Comparison of ENCODE assay signal across 20 cellular contexts in the genomic region with DNA sequence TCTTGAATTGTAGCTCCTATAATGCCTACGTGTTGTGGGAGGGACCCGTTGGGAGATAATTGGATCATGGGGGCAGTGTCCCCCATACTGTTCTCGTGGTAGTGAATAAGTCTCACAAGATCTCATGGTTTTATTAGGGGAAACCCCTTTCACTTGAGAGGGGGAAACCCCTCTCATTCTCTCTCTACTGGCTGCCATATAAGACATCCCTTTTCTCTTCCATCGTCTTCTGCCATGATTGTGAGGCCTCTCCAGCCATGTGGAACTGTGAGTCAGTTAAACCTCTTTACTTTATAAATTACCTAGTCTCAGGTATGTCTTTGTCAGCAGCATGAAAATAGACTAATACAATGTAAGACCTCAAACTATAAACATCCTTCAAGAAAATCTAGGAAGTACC. TPM values are rescaled to one million over a fixed set of nuclear protein-coding genes. Genes with fewer than 3 reads are reported as not detected.
DNase-seq lines count a peak whose midpoint lies in the region; ATAC-seq and TF ChIP-seq lines count a peak whose summit lies in the region.
"Had no signal": no experiment of that assay in that cellular context is flagged by ENCODE, and none has a peak within 500 bp of the region (broad histone marks: within the 10 kb centered on the region; RNA-seq: fewer than 3 reads in every experiment).

No MANE protein-coding gene starts in this region.

- H3K9me3 ChIP-seq in CD4-positive, CD25-positive, alpha-beta regulatory T cell (ENCODE audit: control insufficient read depth in 2 of 2, low read length in 2 of 2), result no peaks in the 10 kb centered on the region
- H3K9me3 ChIP-seq in CD8-positive, alpha-beta T cell (ENCODE audit: low read length), result no peaks in the 10 kb centered on the region
- H3K9me3 ChIP-seq in naive thymus-derived CD4-positive, alpha-beta T cell (ENCODE audit: control insufficient read depth in 2 of 3, low read length in 3 of 3), result no peaks in the 10 kb centered on the region
- H3K9me3 ChIP-seq in ascending aorta (no peaks in the 10 kb centered on the region), heart right ventricle (peaks cover 0 to 4% (median 0%) of the 10 kb centered on the region in 11 donors)

- ATAC-seq in CD4-positive, CD25-positive, alpha-beta regulatory T cell (ENCODE audit: low read depth in 2 of 2), result no peak
- no peak for ATAC-seq in CD8-positive, alpha-beta T cell
- ATAC-seq in naive thymus-derived CD4-positive, alpha-beta T cell, result no peak
- ATAC-seq in heart right ventricle, result no peak
- ATAC-seq: HepG2 had no signal

- peak overlapping the region; percentile 37 to 86 (median 74) for H3K27ac Mint-ChIP-seq in CD4-positive, CD25-positive, alpha-beta regulatory T cell
- peak overlapping the region; percentile 81 for H3K27ac Mint-ChIP-seq in CD8-positive, alpha-beta T cell
- peak overlapping the region; percentile 43 for H3K27ac Mint-ChIP-seq in activated naive CD8-positive, alpha-beta T cell treated with anti-CD3 and anti-CD28 coated beads for 36 hours
- H3K27ac Mint-ChIP-seq in naive thymus-derived CD4-positive, alpha-beta T cell, result peak overlapping the region in 8 of 9 donors; percentile 61 to 100 (median 88)

- H3K4me3 Mint-ChIP-seq in CD4-positive, CD25-positive, alpha-beta regulatory T cell, result peak overlapping the region in 2 of 4 donors; percentile 7 to 36
- H3K4me3 Mint-ChIP-seq in CD8-positive, alpha-beta T cell, result no peak overlapping the region
- no peak overlapping the region for H3K4me3 Mint-ChIP-seq in activated naive CD8-positive, alpha-beta T cell treated with anti-CD3 and anti-CD28 coated beads for 36 hours
- H3K4me3 Mint-ChIP-seq in naive thymus-derived CD4-positive, alpha-beta T cell, result peak overlapping the region in 2 of 10 donors; percentile 1 to 8

- DNase-seq in CD4-positive, CD25-positive, alpha-beta regulatory T cell, result no peak
- no peak for DNase-seq in CD8-positive, alpha-beta T cell
- no peak for DNase-seq in activated naive CD8-positive, alpha-beta T cell treated with anti-CD3 and anti-CD28 coated beads for 36 hours
- no peak for DNase-seq in naive thymus-derived CD4-positive, alpha-beta T cell
- DNase-seq in NCI-H146 treated with DMSO at 0.1 percent for 48 hours (lab: John Stamatoyannopoulos, UW; ENCODE audit: unreplicated experiment), result no peak
- DNase-seq in DMS79 treated with DMSO at 0.1 percent for 48 hours (lab: John Stamatoyannopoulos, UW), result no peak
- no peak for DNase-seq in ascending aorta (ENCODE audit: low spot score in 2 of 2)
- no peak for DNase-seq in heart right ventricle
- DNase-seq: Calu3, DMS53, GM23248, KBM-7, NCI-H1105 treated with DMSO at 0.1 percent for 48 hours, NCI-H1694 treated with DMSO at 0.1 percent for 48 hours, NCI-H2107, NCI-H510A, NCI-H774 had no signal

- WGBS in heart right ventricle, 2 donors, result 95 to 98% methylated on average over 4 of the region's 4 CpGs

- no peak for TF ChIP-seq CTCF in CD8-positive, alpha-beta T cell (IDR thresholded peaks at IDR 0.05)
- TF ChIP-seq CTCF in ascending aorta (IDR thresholded peaks at IDR 0.05) (no peak), heart right ventricle (IDR thresholded peaks at IDR 0.05) (no peak)

- no peaks in the 10 kb centered on the region for H3K36me3 ChIP-seq in CD4-positive, CD25-positive, alpha-beta regulatory T cell (ENCODE audit: control insufficient read depth, insufficient read depth, low read length)
- H3K36me3 ChIP-seq in CD8-positive, alpha-beta T cell (ENCODE audit: insufficient read depth, low read length), result no peaks in the 10 kb centered on the region
- no peaks in the 10 kb centered on the region for H3K36me3 ChIP-seq in naive thymus-derived CD4-positive, alpha-beta T cell (ENCODE audit: control insufficient read depth in 2 of 3, insufficient read depth in 3 of 3, low read length in 3 of 3)
- H3K36me3 ChIP-seq in ascending aorta, result no peaks in the 10 kb centered on the region
- H3K36me3 ChIP-seq in heart right ventricle, result no peaks in the 10 kb centered on the region
- H3K36me3 ChIP-seq: HAP-1 had no signal

- POLR2A ChIA-PET in CD8-positive, alpha-beta T cell (lab: Charles Lee), result interaction anchor here (1.5 kb wide), 1 partner anchor 9 kb away, joined by 5 read pairs; no protein-coding TSS in a partner anchor
- POLR2A ChIA-PET in naive thymus-derived CD4-positive, alpha-beta T cell (lab: Charles Lee), result interaction anchor here (1.2 to 8.1 kb wide), 3 partner anchors 10 to 23 kb away, joined by 6 to 77 read pairs (median 9); a partner anchor contains a TSS

- H3K4me1 Mint-ChIP-seq in CD4-positive, CD25-positive, alpha-beta regulatory T cell, result peaks cover 45 to 78% (median 65%) of the 10 kb centered on the region in 4 donors
- H3K4me1 Mint-ChIP-seq in CD8-positive, alpha-beta T cell (ENCODE audit: low read depth), result peaks cover 81% of the 10 kb centered on the region
- peaks cover 72% of the 10 kb centered on the region for H3K4me1 Mint-ChIP-seq in activated naive CD8-positive, alpha-beta T cell treated with anti-CD3 and anti-CD28 coated beads for 36 hours
- H3K4me1 Mint-ChIP-seq in naive thymus-derived CD4-positive, alpha-beta T cell, result peaks cover 49 to 86% (median 81%) of the 10 kb centered on the region in 7 donors

- H3K27me3 Mint-ChIP-seq in CD4-positive, CD25-positive, alpha-beta regulatory T cell, result no peaks in the 10 kb centered on the region
- H3K27me3 Mint-ChIP-seq in CD8-positive, alpha-beta T cell (ENCODE audit: low read depth), result no peaks in the 10 kb centered on the region
- no peaks in the 10 kb centered on the region for H3K27me3 Mint-ChIP-seq in activated naive CD8-positive, alpha-beta T cell treated with anti-CD3 and anti-CD28 coated beads for 36 hours
- no peaks in the 10 kb centered on the region for H3K27me3 Mint-ChIP-seq in naive thymus-derived CD4-positive, alpha-beta T cell

- H3K36me3 Mint-ChIP-seq in CD4-positive, CD25-positive, alpha-beta regulatory T cell, result peaks cover 9% of the 10 kb centered on the region
- H3K36me3 Mint-ChIP-seq in CD8-positive, alpha-beta T cell, result peaks cover 30% of the 10 kb centered on the region
- peaks cover 69% of the 10 kb centered on the region for H3K36me3 Mint-ChIP-seq in activated naive CD8-positive, alpha-beta T cell treated with anti-CD3 and anti-CD28 coated beads for 36 hours
- H3K36me3 Mint-ChIP-seq in naive thymus-derived CD4-positive, alpha-beta T cell, result peaks cover 15 to 49% (median 40%) of the 10 kb centered on the region in 5 donors

- peaks cover 0 to 8% (median 0%) of the 10 kb centered on the region in 7 donors for H3K9me3 Mint-ChIP-seq in CD4-positive, CD25-positive, alpha-beta regulatory T cell
- H3K9me3 Mint-ChIP-seq in CD8-positive, alpha-beta T cell, result no peaks in the 10 kb centered on the region
- H3K9me3 Mint-ChIP-seq in activated naive CD8-positive, alpha-beta T cell treated with anti-CD3 and anti-CD28 coated beads for 36 hours, result peaks cover 19% of the 10 kb centered on the region
- peaks cover 0 to 14% (median 0%) of the 10 kb centered on the region in 11 donors for H3K9me3 Mint-ChIP-seq in naive thymus-derived CD4-positive, alpha-beta T cell

- H3K27ac ChIP-seq in CD4-positive, CD25-positive, alpha-beta regulatory T cell (ENCODE audit: insufficient read depth, low read length, poor library complexity, severe bottlenecking), result no peak overlapping the region
- no peak overlapping the region for H3K27ac ChIP-seq in CD8-positive, alpha-beta T cell (ENCODE audit: low read depth, low read length)
- no peak overlapping the region for H3K27ac ChIP-seq in naive thymus-derived CD4-positive, alpha-beta T cell (ENCODE audit: low read depth, low read length)
- no peak overlapping the region for H3K27ac ChIP-seq in ascending aorta
- no peak overlapping the region for H3K27ac ChIP-seq in heart right ventricle
- H3K27ac ChIP-seq: C4-2B, GM23248 had no signal

- no peak overlapping the region for H3K4me3 ChIP-seq in CD4-positive, CD25-positive, alpha-beta regulatory T cell (ENCODE audit: low read depth, low read length)
- no peak overlapping the region for H3K4me3 ChIP-seq in CD8-positive, alpha-beta T cell (ENCODE audit: low read depth, low read length)
- H3K4me3 ChIP-seq in naive thymus-derived CD4-positive, alpha-beta T cell (ENCODE audit: low read length), result no peak overlapping the region
- no peak overlapping the region for H3K4me3 ChIP-seq in ascending aorta
- H3K4me3 ChIP-seq in heart right ventricle, result no peak overlapping the region
- H3K4me3 ChIP-seq: GM23248, HAP-1 had no signal

- CTCF ChIA-PET in CD8-positive, alpha-beta T cell (lab: Charles Lee), result interaction anchor here (1.0 to 9.3 kb wide), 4 partner anchors 8 to 99 kb away, joined by 3 to 68 read pairs (median 20); a partner anchor contains a TSS
- CTCF ChIA-PET in naive thymus-derived CD4-positive, alpha-beta T cell (lab: Charles Lee), result no interaction called here

- peaks cover 35% of the 10 kb centered on the region for H3K4me1 ChIP-seq in CD4-positive, CD25-positive, alpha-beta regulatory T cell (ENCODE audit: control insufficient read depth, insufficient read depth, low read length, poor library complexity, severe bottlenecking)
- H3K4me1 ChIP-seq in CD8-positive, alpha-beta T cell (ENCODE audit: insufficient read depth, low read length), result peaks cover 48% of the 10 kb centered on the region
- H3K4me1 ChIP-seq in naive thymus-derived CD4-positive, alpha-beta T cell (ENCODE audit: control insufficient read depth in 2 of 2, insufficient read depth in 2 of 2, low read length in 2 of 2), result peaks cover 18 to 63% of the 10 kb centered on the region in 2 donors
- peaks cover 0 to 5% of the 10 kb centered on the region in 2 donors for H3K4me1 ChIP-seq in ascending aorta
- H3K4me1 ChIP-seq in heart right ventricle, result peaks cover 2 to 12% (median 10%) of the 10 kb centered on the region in 9 donors
- H3K4me1 ChIP-seq: HAP-1 had no signal

- no peaks in the 10 kb centered on the region for H3K27me3 ChIP-seq in CD4-positive, CD25-positive, alpha-beta regulatory T cell (ENCODE audit: control insufficient read depth, insufficient read depth, low read length)
- H3K27me3 ChIP-seq in CD8-positive, alpha-beta T cell (ENCODE audit: insufficient read depth, low read length), result no peaks in the 10 kb centered on the region
- no peaks in the 10 kb centered on the region for H3K27me3 ChIP-seq in naive thymus-derived CD4-positive, alpha-beta T cell (ENCODE audit: control insufficient read depth in 2 of 2, insufficient read depth in 2 of 2, low read length in 2 of 2)
- H3K27me3 ChIP-seq in ascending aorta, result no peaks in the 10 kb centered on the region
- no peaks in the 10 kb centered on the region for H3K27me3 ChIP-seq in heart right ventricle

- intact Hi-C loops in CD8-positive, alpha-beta T cell (cut with DNase I, micrococcal nuclease), result loop anchor here in 1 of 2 experiments (2.0 kb wide), 1 partner anchor 14 kb away; no protein-coding TSS in a partner anchor
- intact Hi-C loops in naive thymus-derived CD4-positive, alpha-beta T cell (cut with micrococcal nuclease), result no loop called here
- intact Hi-C loops in ascending aorta (cut with DNase I) (no loop called here), heart right ventricle (cut with DNase I) (no loop called here)

RNA-seq across cellular contexts. Expression of a gene that starts 23.1 kb away (rescaled TPM):
- total RNA-seq in CD4-positive, CD25-positive, alpha-beta regulatory T cell, result 5.4 TPM
- polyA plus RNA-seq in CD4-positive, CD25-positive, alpha-beta regulatory T cell, result 10 to 100 TPM in 3 of 4 donors, 1 to 10 TPM in 1; 8.6 to 18.5 (median 15.5) TPM
- total RNA-seq in CD8-positive, alpha-beta T cell, result 1 to 10 TPM; 1.8 to 2.2 TPM
- total RNA-seq in activated naive CD8-positive, alpha-beta T cell treated with anti-CD3 and anti-CD28 coated beads for 36 hours, result 10 to 100 TPM; 11.0 to 11.4 TPM
- 10 to 100 TPM in 3 of 5 experiments, 1 to 10 TPM in 2; 7.5 to 46.2 (median 21.6) TPM for total RNA-seq in naive thymus-derived CD4-positive, alpha-beta T cell
- 10 to 100 TPM; 32.1 to 39.2 TPM for polyA plus RNA-seq in naive thymus-derived CD4-positive, alpha-beta T cell
- 6.1 TPM for total RNA-seq in ascending aorta
- total RNA-seq in heart right ventricle, result 1 to 10 TPM; 1.5 to 6.3 (median 3.0) TPM
- polyA plus RNA-seq in heart right ventricle, result 1 to 10 TPM; 1.0 to 2.4 TPM

RNA-seq across cellular contexts. Expression of a gene that starts 35.1 kb away (rescaled TPM):
- 4.4 TPM for total RNA-seq in CD4-positive, CD25-positive, alpha-beta regulatory T cell
- polyA plus RNA-seq in CD4-positive, CD25-positive, alpha-beta regulatory T cell, result 1 to 10 TPM in 2 of 4 donors, under 1 TPM in 1, not detected in 1; 0.32 to 2.1 (median 2.1) TPM
- 1 to 10 TPM; 5.1 to 6.9 TPM for total RNA-seq in CD8-positive, alpha-beta T cell
- 1 to 10 TPM; 2.8 to 3.1 TPM for total RNA-seq in activated naive CD8-positive, alpha-beta T cell treated with anti-CD3 and anti-CD28 coated beads for 36 hours
- total RNA-seq in naive thymus-derived CD4-positive, alpha-beta T cell, result 10 to 100 TPM in 2 of 5 experiments, 1 to 10 TPM in 3; 2.4 to 13.8 (median 6.0) TPM
- 1 to 10 TPM; 1.9 to 5.2 TPM for polyA plus RNA-seq in naive thymus-derived CD4-positive, alpha-beta T cell
- 7.3 TPM for total RNA-seq in ascending aorta
- total RNA-seq in heart right ventricle, result 1 to 10 TPM; 3.3 to 7.6 (median 5.8) TPM
- 10 to 100 TPM in 1 of 2 donors, 1 to 10 TPM in 1; 3.9 to 14.3 TPM for polyA plus RNA-seq in heart right ventricle
